ENCODE assay signal across 10 cellular contexts in genomic region chr3:138328341-138328740, GRCh38. TPM values are rescaled to one million over a fixed set of nuclear protein-coding genes. Genes with fewer than 3 reads are reported as not detected.
DNase-seq lines count a peak whose midpoint lies in the region; ATAC-seq and TF ChIP-seq lines count a peak whose summit lies in the region.
"Had no signal": no experiment of that assay in that cellular context is flagged by ENCODE, and none has a peak within 500 bp of the region (broad histone marks: within the 10 kb centered on the region; RNA-seq: fewer than 3 reads in every experiment).

No MANE protein-coding gene starts in this region.

- H3K4me1 ChIP-seq in upper lobe of right lung = peaks cover 8% of the 10 kb centered on the region

- H3K9me3 ChIP-seq in SU-DHL-6 (ENCODE audit: insufficient read depth, low read length) (no peaks in the 10 kb centered on the region), upper lobe of right lung (no peaks in the 10 kb centered on the region)
- H3K9me3 ChIP-seq: mucosa of descending colon had no signal

- H3F3A ChIP-seq in SU-DHL-6 (ENCODE audit: insufficient read depth) = peaks cover 13% of the 10 kb centered on the region; the same call in 1 of the 2 replicates

- H3K4me2 ChIP-seq in SU-DHL-6 (ENCODE audit: low read depth, low read length, poor library complexity, severe bottlenecking) = peak overlapping the region; percentile 97

- no peaks in the 10 kb centered on the region for H3K36me3 ChIP-seq in SU-DHL-6 (ENCODE audit: low read length)
- H3K36me3 ChIP-seq in upper lobe of right lung = no peaks in the 10 kb centered on the region

- peak overlapping the region; percentile 29 for H2AFZ ChIP-seq in SU-DHL-6 (ENCODE audit: low read depth, low read length, severe bottlenecking)

- no peak overlapping the region for H3K27ac ChIP-seq in SU-DHL-6 (ENCODE audit: low read depth, low read length)
- no peak overlapping the region for H3K27ac ChIP-seq in upper lobe of right lung

- H3K27me3 ChIP-seq in SU-DHL-6 (ENCODE audit: low read length) = no peaks in the 10 kb centered on the region
- H3K27me3 ChIP-seq in upper lobe of right lung = no peaks in the 10 kb centered on the region

- TF ChIP-seq CTCF in GM12872 (IDR thresholded peaks at IDR 0.05; ENCODE audit: insufficient read depth, low read depth, low read length) = peak; percentile 14; the same call in 1 of the 3 replicates
- peak; percentile 30 for TF ChIP-seq CTCF in SU-DHL-6 (IDR thresholded peaks at IDR 0.05; ENCODE audit: insufficient read depth, low read length, poor library complexity, severe bottlenecking)
- no peak for TF ChIP-seq CTCF in upper lobe of right lung (IDR thresholded peaks at IDR 0.05)

- no peaks in the 10 kb centered on the region for H3K79me2 ChIP-seq in SU-DHL-6 (ENCODE audit: insufficient read depth, low read length)

- DNase-seq in AML-193 (lab: John Stamatoyannopoulos, UW) (peak; percentile 38 to 40), hepatic stellate cell (ENCODE audit: low spot score) (peak; percentile 44), NCI-H1436 (lab: John Stamatoyannopoulos, UW) (no peak), upper lobe of right lung (no peak)
- DNase-seq in effector CD4-positive, alpha-beta T cell = no peak

- no peaks in the 10 kb centered on the region for H3K9me2 ChIP-seq in SU-DHL-6 (replicated peaks; ENCODE audit: insufficient read depth, low read length)

- no peaks in the 10 kb centered on the region for H4K20me1 ChIP-seq in SU-DHL-6 (ENCODE audit: low read depth, low read length)

- ATAC-seq in GM19328 (IDR thresholded peaks at IDR 0.05; ENCODE audit: unreplicated experiment) (no peak), upper lobe of right lung (no peak)

- no peak overlapping the region for H3K4me3 ChIP-seq in SU-DHL-6 (ENCODE audit: insufficient read depth, low read length, poor library complexity, severe bottlenecking)
- no peak overlapping the region for H3K4me3 ChIP-seq in upper lobe of right lung
- H3K4me3 ChIP-seq: mucosa of descending colon had no signal

- intact Hi-C loops in upper lobe of right lung (cut with DNase I) = no loop called here

- no peak overlapping the region for H3K9ac ChIP-seq in SU-DHL-6 (ENCODE audit: low read length)

RNA-seq across cellular contexts. Expression of gene NME9, which starts 1.3 kb away (rescaled TPM):
- total RNA-seq in upper lobe of right lung = not detected
- total RNA-seq: Right ventricle myocardium inferior had no signal

RNA-seq across cellular contexts. Expression of gene MRAS, which starts 20.0 kb away (rescaled TPM):
- total RNA-seq in upper lobe of right lung = 79.4 TPM

Comparison
In these comparisons a context has a peak if more than half of its experiments do, and no peak if none do; other contexts are left out.
1. DNase-seq: peak in AML-193 (2 of 2) and hepatic stellate cell (single experiment); none in effector CD4-positive, alpha-beta T cell (single experiment), NCI-H1436 (single experiment) and upper lobe of right lung (single experiment).